ENCODE assay signal across 9 cellular contexts in genomic region chr1:56771717-56772116, GRCh38. TPM values are rescaled to one million over a fixed set of nuclear protein-coding genes. Genes with fewer than 3 reads are reported as not detected.
"Had no signal": no experiment of that assay in that cellular context is flagged by ENCODE, and none has a peak within 500 bp of the region (broad histone marks: within the 10 kb centered on the region; RNA-seq: fewer than 3 reads in every experiment).

No MANE protein-coding gene starts in this region.

- H3K4me3 ChIP-seq: GM23338 had no signal

- DNase-seq: H9, HCEC 1CT, KG1 had no signal

- H3K4me2 ChIP-seq: GM23338 had no signal

- FAIRE-seq: H1, H54 had no signal

- ATAC-seq: GM23338 had no signal

- H2AFZ ChIP-seq: GM23338 had no signal

- H3K27ac ChIP-seq: HL-60 had no signal

RNA-seq across cellular contexts. Expression of gene FYB2, which starts 47.5 kb away (rescaled TPM):
- total RNA-seq: GM23338, HT1080 had no signal
- polyA plus RNA-seq: IgD-negative memory B cell had no signal
